2 cellular contexts compared by ENCODE assay signal in genomic region chr15:75170203-75170602, GRCh38.
TF ChIP-seq lines count a peak whose summit lies in the region.

No MANE protein-coding gene starts in this region.

TF ChIP-seq in SK-N-SH, 30 proteins besides CTCF, POLR2A, EP300 and RAD21 (continued from another document):
- no peak for TF ChIP-seq IRF3 (IDR thresholded peaks at IDR 0.05; ENCODE audit: low read depth, low read length)
- TF ChIP-seq RFX5 (IDR thresholded peaks at IDR 0.05; ENCODE audit: low read length): no peak
- TF ChIP-seq SIN3A (IDR thresholded peaks at IDR 0.05; ENCODE audit: borderline replicate concordance, low read depth, low read length): no peak
- TF ChIP-seq RCOR1 (IDR thresholded peaks at IDR 0.05; ENCODE audit: low read length): no peak
- TF ChIP-seq FOXM1 (IDR thresholded peaks at IDR 0.05; ENCODE audit: low read depth): no peak
- TF ChIP-seq EZH2phosphoT487 (IDR thresholded peaks at IDR 0.05; ENCODE audit: borderline replicate concordance, low read depth): no peak
- TF ChIP-seq MEF2A (IDR thresholded peaks at IDR 0.05; ENCODE audit: borderline replicate concordance, low read depth): no peak
- no peak for TF ChIP-seq MXI1 (IDR thresholded peaks at IDR 0.05; ENCODE audit: low read depth, low read length)
- no peak for TF ChIP-seq ZBTB33 (IDR thresholded peaks at IDR 0.05; ENCODE audit: borderline replicate concordance, low read depth)

TF ChIP-seq in SK-N-SH treated with all-trans-retinoic acid at 6 μM for 48 hours, 23 proteins besides CTCF, POLR2A, EP300 and RAD21 (continued from another document):
- TF ChIP-seq PATZ1 (CRISPR knock-in tag; IDR thresholded peaks at IDR 0.05; ENCODE audit: borderline replicate concordance) (no peak), TSHZ2 (CRISPR knock-in tag; IDR thresholded peaks at IDR 0.05) (no peak), ZC3H10 (CRISPR knock-in tag; IDR thresholded peaks at IDR 0.05) (no peak), ZFP30 (CRISPR knock-in tag; IDR thresholded peaks at IDR 0.05) (no peak), ISL1 (CRISPR knock-in tag; IDR thresholded peaks at IDR 0.05) (no peak), POU6F1 (CRISPR knock-in tag; IDR thresholded peaks at IDR 0.05; ENCODE audit: borderline replicate concordance, low read depth) (no peak), ZFP3 (CRISPR knock-in tag; IDR thresholded peaks at IDR 0.05) (no peak), CSRNP3 (CRISPR knock-in tag; IDR thresholded peaks at IDR 0.05) (no peak)
